Comparison of ENCODE assay signal across 12 cellular contexts in genomic region chr1:19533626-19534025, GRCh38. TPM values are rescaled to one million over a fixed set of nuclear protein-coding genes. Genes with fewer than 3 reads are reported as not detected.
DNase-seq lines count a peak whose midpoint lies in the region; TF ChIP-seq lines count a peak whose summit lies in the region.
"Had no signal": no experiment of that assay in that cellular context is flagged by ENCODE, and none has a peak within 500 bp of the region (broad histone marks: within the 10 kb centered on the region; RNA-seq: fewer than 3 reads in every experiment).

No MANE protein-coding gene starts in this region.

- H3K27me3 ChIP-seq in esophagus muscularis mucosa: no peaks in the 10 kb centered on the region
- H3K27me3 ChIP-seq in prostate gland (replicated peaks; ENCODE audit: insufficient read depth): no peaks in the 10 kb centered on the region

- peak; percentile 79 for DNase-seq in CMK (ENCODE audit: low read depth)
- DNase-seq in SKM-1 (lab: John Stamatoyannopoulos, UW; ENCODE audit: unreplicated experiment): peak; percentile 65
- DNase-seq in esophagus muscularis mucosa (ENCODE audit: extremely low spot score): no peak
- DNase-seq in midbrain (lab: John Stamatoyannopoulos, UW): peak; percentile 0
- DNase-seq in prostate gland (ENCODE audit: low spot score): no peak
- DNase-seq in activated naive CD4-positive, alpha-beta T cell (lab: John Stamatoyannopoulos, UW): no peak
- DNase-seq in SHP77 (lab: John Stamatoyannopoulos, UW): no peak
- DNase-seq in G401 (ENCODE audit: low spot score): no peak
- DNase-seq: CD8-positive, alpha-beta memory T cell; NCI-H774; occipital lobe; stimulated activated CD4-positive, alpha-beta T cell treated with anti-CD3 and anti-CD28 coated beads, Interleukin-4, amount 100 ng/mL, for 1 hour had no signal

- H3K36me3 ChIP-seq in esophagus muscularis mucosa (no peaks in the 10 kb centered on the region), prostate gland (no peaks in the 10 kb centered on the region)

- H3K4me1 ChIP-seq in esophagus muscularis mucosa (peaks cover 8 to 45% (median 40%) of the 10 kb centered on the region in 4 donors), prostate gland (replicated peaks) (no peaks in the 10 kb centered on the region)

- in situ Hi-C loops in G401 (cut with HindIII; ENCODE audit: low sequenced_read_pairs): no loop called here

- H3K4me3 ChIP-seq in esophagus muscularis mucosa: no peak overlapping the region
- H3K4me3 ChIP-seq in prostate gland: no peak overlapping the region

- TF ChIP-seq CTCF in esophagus muscularis mucosa (IDR thresholded peaks at IDR 0.05): no peak
- TF ChIP-seq CTCF in prostate gland (IDR thresholded peaks at IDR 0.05): no peak

- H3K27ac ChIP-seq in esophagus muscularis mucosa (replicated peaks in 1 of 4) (peak overlapping the region; percentile 77 to 89 (median 84)), prostate gland (no peak overlapping the region)

- no peak for TF ChIP-seq EP300 in esophagus muscularis mucosa (IDR thresholded peaks at IDR 0.05)

- WGBS in esophagus muscularis mucosa: 71% methylated on average over 7 of the region's 7 CpGs
- WGBS in prostate gland: 93% methylated on average over 7 of the region's 7 CpGs

- H3K9me3 ChIP-seq in esophagus muscularis mucosa (peaks cover 0 to 7% (median 0%) of the 10 kb centered on the region in 4 donors), prostate gland (no peaks in the 10 kb centered on the region)

- TF ChIP-seq POLR2A in esophagus muscularis mucosa (IDR thresholded peaks at IDR 0.05; ENCODE audit: low read depth) (no peak), prostate gland (IDR thresholded peaks at IDR 0.05) (no peak)

- intact Hi-C loops in esophagus muscularis mucosa (cut with DNase I) (no loop called here), prostate gland (cut with DNase I) (no loop called here)

RNA-seq across cellular contexts. Expression of gene CAPZB, which starts 48.3 kb away (rescaled TPM):
- total RNA-seq in esophagus muscularis mucosa (100 to 1,000 TPM; 186 to 261 (median 203) TPM), prostate gland (100 to 1,000 TPM; 139 to 150 TPM)
- 342 and 345 TPM in 2 replicates for total RNA-seq in G401 (2014; rRNA removed; shearing (Covaris generic))

Comparison
In these comparisons a context has a peak if more than half of its experiments do, and no peak if none do; other contexts are left out.
1. DNase-seq: peak in CMK (single experiment), SKM-1 (single experiment) and midbrain (single experiment); none in esophagus muscularis mucosa (single experiment), prostate gland (single experiment), activated naive CD4-positive, alpha-beta T cell (0 of 4), SHP77 (0 of 2) and G401 (single experiment).
2. H3K27ac ChIP-seq: peak in esophagus muscularis mucosa (4 of 4); none in prostate gland (0 of 2).